In the genomic region with DNA sequence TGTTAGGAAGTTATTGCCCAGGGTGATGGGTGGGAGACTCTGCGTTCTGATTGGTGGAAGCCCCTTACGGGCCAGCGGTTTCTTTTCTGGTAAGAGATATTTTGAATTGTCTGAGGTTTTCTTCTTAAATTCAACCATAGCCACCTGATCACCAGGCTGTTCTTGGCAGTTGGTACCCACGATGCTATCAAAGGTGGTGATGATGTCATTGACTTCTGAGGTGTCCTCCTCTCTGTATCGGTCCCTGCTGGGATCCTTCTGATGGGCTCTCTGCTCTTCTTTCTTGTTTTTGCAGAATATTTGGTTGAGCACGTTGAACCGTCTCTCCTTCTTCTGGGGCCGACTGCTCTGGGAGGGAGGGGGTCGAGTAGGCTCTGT, we compare ENCODE assay signal across 30 cellular contexts.
"Had no signal": no experiment of that assay in that cellular context is flagged by ENCODE, and none has a peak within 500 bp of the region (broad histone marks: within the 10 kb centered on the region; RNA-seq: fewer than 3 reads in every experiment).

No MANE protein-coding gene starts in this region.

- FAIRE-seq: frontal cortex, pancreas, small intestine, TTC549 had no signal

- H3K27me3 ChIP-seq: esophagus squamous epithelium, pancreas, sigmoid colon, stomach, thyroid gland, upper lobe of right lung had no signal

- H3K36me3 Mint-ChIP-seq: activated CD4-positive, alpha-beta memory T cell treated with anti-CD3 and anti-CD28 coated beads for 36 hours; naive B cell; stimulated activated effector memory CD8-positive, alpha-beta T cell treated with anti-CD3 and anti-CD28 coated beads, Interleukin-12 subunit alpha, Interleukin-12 subunit beta, amount 100 ng/mL, for 72 hours had no signal

- H3K9me3 Mint-ChIP-seq: activated CD4-positive, alpha-beta memory T cell treated with anti-CD3 and anti-CD28 coated beads for 36 hours; activated naive CD4-positive, alpha-beta T cell treated with anti-CD3 and anti-CD28 coated beads for 36 hours; activated T-helper 1 cell treated with anti-CD3 and anti-CD28 coated beads, Interleukin-12 subunit alpha, Interleukin-12 subunit beta, Interleukin-2, Interleukin-4 antibody, amounts not matched to agents 30 ng/mL and 10 ng/mL and 1 ng/mL, durations not matched to agents 14 hours and 24 hours and 36 hours; naive B cell; neural crest cell; stimulated activated effector memory CD8-positive, alpha-beta T cell treated with anti-CD3 and anti-CD28 coated beads, Interleukin-12 subunit alpha, Interleukin-12 subunit beta, amount 100 ng/mL, for 72 hours had no signal

- H3K27ac ChIP-seq: esophagus squamous epithelium, left ventricle myocardium inferior, pancreas, prostate gland, sigmoid colon, stomach, upper lobe of right lung, VCaP had no signal

- H3K9me3 ChIP-seq: esophagus squamous epithelium, left ventricle myocardium inferior, pancreas, prostate gland, sigmoid colon, stomach, thyroid gland, upper lobe of right lung had no signal

- H3K27ac Mint-ChIP-seq: activated CD4-positive, alpha-beta memory T cell treated with anti-CD3 and anti-CD28 coated beads for 36 hours; activated naive CD4-positive, alpha-beta T cell treated with anti-CD3 and anti-CD28 coated beads for 36 hours; activated T-helper 1 cell treated with anti-CD3 and anti-CD28 coated beads, Interleukin-12 subunit alpha, Interleukin-12 subunit beta, Interleukin-2, Interleukin-4 antibody, amounts not matched to agents 30 ng/mL and 10 ng/mL and 1 ng/mL, durations not matched to agents 14 hours and 24 hours and 36 hours; naive B cell; stimulated activated effector memory CD8-positive, alpha-beta T cell treated with anti-CD3 and anti-CD28 coated beads, Interleukin-12 subunit alpha, Interleukin-12 subunit beta, amount 100 ng/mL, for 72 hours had no signal

- ATAC-seq: pancreas; stimulated activated effector memory CD8-positive, alpha-beta T cell treated with anti-CD3 and anti-CD28 coated beads, Interleukin-12 subunit alpha, Interleukin-12 subunit beta, amount 100 ng/mL, for 72 hours; upper lobe of right lung had no signal

- H3K27me3 Mint-ChIP-seq: activated CD4-positive, alpha-beta memory T cell treated with anti-CD3 and anti-CD28 coated beads for 36 hours; naive B cell had no signal

- H3K36me3 ChIP-seq: esophagus squamous epithelium, left ventricle myocardium inferior, pancreas, prostate gland, sigmoid colon, stomach, thyroid gland, upper lobe of right lung had no signal

- H3K4me3 Mint-ChIP-seq: activated CD4-positive, alpha-beta memory T cell treated with anti-CD3 and anti-CD28 coated beads for 36 hours; activated naive CD4-positive, alpha-beta T cell treated with anti-CD3 and anti-CD28 coated beads for 36 hours; activated T-helper 1 cell treated with anti-CD3 and anti-CD28 coated beads, Interleukin-12 subunit alpha, Interleukin-12 subunit beta, Interleukin-2, Interleukin-4 antibody, amounts not matched to agents 30 ng/mL and 10 ng/mL and 1 ng/mL, durations not matched to agents 14 hours and 24 hours and 36 hours; naive B cell; neural crest cell; stimulated activated effector memory CD8-positive, alpha-beta T cell treated with anti-CD3 and anti-CD28 coated beads, Interleukin-12 subunit alpha, Interleukin-12 subunit beta, amount 100 ng/mL, for 72 hours had no signal

- DNase-seq: activated CD4-positive, alpha-beta memory T cell treated with anti-CD3 and anti-CD28 coated beads for 36 hours; activated CD4-positive, alpha-beta T cell treated with anti-CD3 and anti-CD28 coated beads for 48 hours; activated CD8-positive, alpha-beta memory T cell treated with anti-CD3 and anti-CD28 coated beads, Interleukin-2, amount 50 U/mL, for 4 hours; activated effector memory CD4-positive, alpha-beta T cell treated with anti-CD3 and anti-CD28 coated beads, Interleukin-2, amount 50 U/mL, for 16 hours; activated naive CD4-positive, alpha-beta T cell treated with anti-CD3 and anti-CD28 coated beads for 36 hours; activated T-cell treated with anti-CD3 and anti-CD28 coated beads, Interleukin-2, amount 50 U/mL, for 1 hour; amniotic stem cell; caudate nucleus; esophagus squamous epithelium; islet precursor cell; left ventricle myocardium inferior; naive B cell; nucleus accumbens; pancreas; retina; sigmoid colon; small intestine; stimulated activated CD4-positive, alpha-beta T cell treated with anti-CD3 and anti-CD28 coated beads, Interleukin-4, amount 100 ng/mL, for 24 hours; stomach; T-helper 1 cell; thyroid gland; upper lobe of right lung had no signal

- H3K4me3 ChIP-seq: esophagus squamous epithelium, left ventricle myocardium inferior, lung, pancreas, prostate gland, sigmoid colon, stomach, thyroid gland, upper lobe of right lung had no signal

- H3K4me1 Mint-ChIP-seq: naive B cell; stimulated activated effector memory CD8-positive, alpha-beta T cell treated with anti-CD3 and anti-CD28 coated beads, Interleukin-12 subunit alpha, Interleukin-12 subunit beta, amount 100 ng/mL, for 72 hours had no signal

- H3K4me1 ChIP-seq: esophagus squamous epithelium, left ventricle myocardium inferior, pancreas, prostate gland, sigmoid colon had no signal
